ENCODE assay signal across 2 cellular contexts in the genomic region with DNA sequence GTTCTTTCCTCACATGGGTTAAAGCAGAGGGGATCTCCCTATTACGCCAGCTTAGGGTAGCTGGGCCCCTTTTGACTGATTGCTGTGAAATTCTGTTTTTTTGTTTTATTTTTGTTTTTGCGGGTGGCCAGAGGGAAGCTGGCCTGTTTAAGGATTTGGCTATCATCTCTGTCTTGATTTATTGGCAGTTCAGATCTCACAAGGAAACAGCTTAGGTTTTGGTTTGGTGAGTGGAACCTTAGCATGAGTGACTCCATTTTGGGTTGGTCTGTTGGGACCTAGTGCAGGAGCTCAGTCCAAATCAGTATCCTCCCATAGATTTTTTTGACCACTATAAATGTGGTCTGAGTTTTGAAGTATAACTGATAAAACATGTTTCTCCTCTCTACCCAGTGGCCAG.
TF ChIP-seq lines count a peak whose summit lies in the region.

No MANE protein-coding gene starts in this region.

TF ChIP-seq in A549, 52 proteins besides CTCF, POLR2A, EP300 and RAD21:
- TF ChIP-seq, protein P1, sequence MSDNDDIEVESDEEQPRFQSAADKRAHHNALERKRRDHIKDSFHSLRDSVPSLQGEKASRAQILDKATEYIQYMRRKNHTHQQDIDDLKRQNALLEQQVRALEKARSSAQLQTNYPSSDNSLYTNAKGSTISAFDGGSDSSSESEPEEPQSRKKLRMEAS (IDR thresholded peaks at IDR 0.05): no peak
- TF ChIP-seq ATOH8 (CRISPR knock-in tag; IDR thresholded peaks at IDR 0.05; ENCODE audit: low read depth): 0 out of 2 replicates have a peak, but pooled peaks have one; percentile 31

TF ChIP-seq in K562, 482 proteins besides CTCF, POLR2A, EP300 and RAD21:
- TF ChIP-seq, protein P2, sequence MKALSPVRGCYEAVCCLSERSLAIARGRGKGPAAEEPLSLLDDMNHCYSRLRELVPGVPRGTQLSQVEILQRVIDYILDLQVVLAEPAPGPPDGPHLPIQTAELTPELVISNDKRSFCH (CRISPR knock-in tag; IDR thresholded peaks at IDR 0.05): no peak
- TF ChIP-seq, protein P2 (tag; IDR thresholded peaks at IDR 0.05): peak; percentile 83
- TF ChIP-seq PBX2 (CRISPR knock-in tag; IDR thresholded peaks at IDR 0.05; ENCODE audit: low read depth) (no peak), PBX2 (tag; conservative IDR thresholded peaks at IDR 0.05; ENCODE audit: low read depth) (0 out of 2 replicates have a peak, but pooled peaks have one; percentile 18), NR2C1 (IDR thresholded peaks at IDR 0.05) (no peak), NR2C1 (tag; IDR thresholded peaks at IDR 0.05) (peak; percentile 56; the same call in 1 of the 2 replicates), KLF6 (CRISPR knock-in tag; IDR thresholded peaks at IDR 0.05; ENCODE audit: borderline replicate concordance) (no peak), ZNF592 (IDR thresholded peaks at IDR 0.05) (peak; percentile 62; the same call in 1 of the 2 replicates), TRIM28 (IDR thresholded peaks at IDR 0.05) (no peak), NR4A1 (CRISPR knock-in tag; IDR thresholded peaks at IDR 0.05) (no peak), NR4A1 (tag; IDR thresholded peaks at IDR 0.05) (0 out of 2 replicates have a peak, but pooled peaks have one; percentile 57), DDX20 (tag; IDR thresholded peaks at IDR 0.05; ENCODE audit: low read depth) (0 out of 2 replicates have a peak, but pooled peaks have one; percentile 29), RBM25 (IDR thresholded peaks at IDR 0.05; ENCODE audit: low read depth, low read length, severe bottlenecking) (no peak), PTTG1 (tag; IDR thresholded peaks at IDR 0.05; ENCODE audit: low read depth) (peak; percentile 84), EZH2 (IDR thresholded peaks at IDR 0.05; ENCODE audit: borderline replicate concordance, low read depth, low read length) (no peak), MEF2D (tag; conservative IDR thresholded peaks at IDR 0.05; ENCODE audit: low read depth) (peak; percentile 66; the same call in 1 of the 2 replicates)
- TF ChIP-seq, protein P3, sequence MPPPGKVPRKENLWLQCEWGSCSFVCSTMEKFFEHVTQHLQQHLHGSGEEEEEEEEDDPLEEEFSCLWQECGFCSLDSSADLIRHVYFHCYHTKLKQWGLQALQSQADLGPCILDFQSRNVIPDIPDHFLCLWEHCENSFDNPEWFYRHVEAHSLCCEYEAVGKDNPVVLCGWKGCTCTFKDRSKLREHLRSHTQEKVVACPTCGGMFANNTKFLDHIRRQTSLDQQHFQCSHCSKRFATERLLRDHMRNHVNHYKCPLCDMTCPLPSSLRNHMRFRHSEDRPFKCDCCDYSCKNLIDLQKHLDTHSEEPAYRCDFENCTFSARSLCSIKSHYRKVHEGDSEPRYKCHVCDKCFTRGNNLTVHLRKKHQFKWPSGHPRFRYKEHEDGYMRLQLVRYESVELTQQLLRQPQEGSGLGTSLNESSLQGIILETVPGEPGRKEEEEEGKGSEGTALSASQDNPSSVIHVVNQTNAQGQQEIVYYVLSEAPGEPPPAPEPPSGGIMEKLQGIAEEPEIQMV (tag; conservative IDR thresholded peaks at IDR 0.05; ENCODE audit: low read depth): 0 out of 2 replicates have a peak, but pooled peaks have one; percentile 25
